2 cellular contexts compared by ENCODE assay signal in genomic region chr6:37200085-37200484, GRCh38.
TF ChIP-seq lines count a peak whose summit lies in the region.

No MANE protein-coding gene starts in this region.

TF ChIP-seq in K562, 482 proteins besides CTCF, POLR2A, EP300 and RAD21:
- peak; percentile 46; the same call in 1 of the 2 replicates for TF ChIP-seq NR2C1 (IDR thresholded peaks at IDR 0.05)
- no peak for TF ChIP-seq NR2C1 (tag; IDR thresholded peaks at IDR 0.05)
- TF ChIP-seq ZNF316 (IDR thresholded peaks at IDR 0.05) = peak; percentile 86
- TF ChIP-seq CEBPB (tag; IDR thresholded peaks at IDR 0.05) = peak; percentile 79
- no peak for TF ChIP-seq CEBPG (CRISPR knock-in tag; IDR thresholded peaks at IDR 0.05)
- peak; percentile 51 to 56 for TF ChIP-seq CEBPG (tag; conservative IDR thresholded peaks at IDR 0.05 in 1 of 2, IDR thresholded peaks at IDR 0.05 in 1 of 2)
- peak; percentile 45; the same call in 1 of the 2 replicates for TF ChIP-seq MAFG (tag; conservative IDR thresholded peaks at IDR 0.05)
- no peak for TF ChIP-seq BRD4 (IDR thresholded peaks at IDR 0.05)
- peak; percentile 30 for TF ChIP-seq MAFK (IDR thresholded peaks at IDR 0.05; ENCODE audit: low read length)
- TF ChIP-seq C11orf30 (IDR thresholded peaks at IDR 0.05; ENCODE audit: low read depth) = peak; percentile 76
- TF ChIP-seq ZBTB49 (CRISPR knock-in tag; IDR thresholded peaks at IDR 0.05; ENCODE audit: borderline replicate concordance) = no peak
- TF ChIP-seq FOXP4 (CRISPR knock-in tag; IDR thresholded peaks at IDR 0.05; ENCODE audit: borderline replicate concordance) = no peak
- TF ChIP-seq PBX2 (CRISPR knock-in tag; IDR thresholded peaks at IDR 0.05; ENCODE audit: low read depth) = no peak
- TF ChIP-seq PBX2 (tag; conservative IDR thresholded peaks at IDR 0.05; ENCODE audit: low read depth) = no peak
- no peak for TF ChIP-seq ATF6 (CRISPR knock-in tag; IDR thresholded peaks at IDR 0.05)

TF ChIP-seq in GM12891, 5 proteins besides CTCF, POLR2A, EP300 and RAD21:
- TF ChIP-seq POU2F2 (IDR thresholded peaks at IDR 0.05; ENCODE audit: low read depth, low read length) = no peak
- no peak for TF ChIP-seq SPI1 (IDR thresholded peaks at IDR 0.05; ENCODE audit: low read depth, low read length)
- TF ChIP-seq POLR2AphosphoS5 (IDR thresholded peaks at IDR 0.05; ENCODE audit: low read depth, low read length) = no peak
- no peak for TF ChIP-seq PAX5 (IDR thresholded peaks at IDR 0.05; ENCODE audit: insufficient read depth, low read length, severe bottlenecking)
- TF ChIP-seq TAF1 (IDR thresholded peaks at IDR 0.05; ENCODE audit: low read depth, low read length) = no peak
